ENCODE assay signal across 9 cellular contexts in the genomic region with DNA sequence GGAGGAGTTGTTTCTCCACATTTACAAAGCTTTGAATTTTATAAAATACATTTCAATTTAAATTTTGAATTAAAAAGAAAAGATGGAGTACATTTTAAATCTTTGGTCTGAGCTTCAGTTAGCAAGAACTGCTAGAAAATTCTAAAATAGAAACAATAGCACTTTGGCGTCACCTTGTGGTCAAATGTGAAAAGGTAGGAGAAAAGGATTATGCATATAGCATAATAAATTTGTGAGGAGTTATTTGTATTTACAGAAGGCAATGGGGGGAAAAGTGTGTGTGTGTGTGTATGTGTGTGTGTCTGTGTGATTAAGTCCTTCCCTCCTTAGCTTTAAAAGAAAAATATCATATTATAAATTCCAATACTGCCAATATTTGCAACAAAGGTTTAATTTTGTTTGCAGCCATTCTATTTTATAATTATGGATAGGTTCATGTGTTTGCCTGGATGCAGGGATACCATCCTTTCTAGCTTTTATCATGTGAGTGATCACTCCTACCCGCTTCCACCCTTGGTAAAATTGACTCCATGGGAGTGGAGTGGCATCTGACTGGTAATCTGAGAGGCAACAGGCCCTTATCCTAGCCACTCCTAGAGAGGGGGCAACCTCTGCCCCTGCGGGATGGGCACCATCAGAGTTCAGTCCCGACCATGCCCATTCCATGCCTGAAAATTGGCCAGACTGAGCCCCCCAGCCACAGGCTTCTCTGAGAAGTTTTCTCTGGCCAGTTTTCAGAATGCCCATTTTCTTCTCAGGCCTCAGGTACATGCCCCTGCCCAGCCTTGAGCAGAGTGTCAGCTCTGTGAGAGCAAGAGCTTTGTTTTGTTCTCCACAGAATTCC. TPM values are rescaled to one million over a fixed set of nuclear protein-coding genes. Genes with fewer than 3 reads are reported as not detected.
A peak's percentile ranks its signal among the peaks of the same experiment; 100 is the strongest.
DNase-seq lines count a peak whose midpoint lies in the region; ATAC-seq and TF ChIP-seq lines count a peak whose summit lies in the region.
"Had no signal": no experiment of that assay in that cellular context is flagged by ENCODE, and none has a peak within 500 bp of the region (broad histone marks: within the 10 kb centered on the region; RNA-seq: fewer than 3 reads in every experiment).

No MANE protein-coding gene starts in this region.

- peak; percentile 42 for DNase-seq in activated CD4-positive, alpha-beta T cell treated with anti-CD3 and anti-CD28 coated beads for 36 hours
- DNase-seq in activated CD4-positive, alpha-beta T cell treated with anti-CD3 and anti-CD28 coated beads, Interleukin-2, amount 50 U/mL, for 1 hour: no peak
- DNase-seq in HCEC 1CT: peak; percentile 49
- DNase-seq in NCI-H2107 (lab: John Stamatoyannopoulos, UW): peak; percentile 51
- no peak for DNase-seq in activated B cell treated with CpG ODN at 0.5 μM for 24 hours
- DNase-seq in glomerular visceral epithelial cell (ENCODE audit: extremely low spot score): peak; percentile 66
- DNase-seq in renal cortical epithelial cell (ENCODE audit: low read depth): peak; percentile 57
- no peak for DNase-seq in HuH-7.5 (ENCODE audit: low spot score)
- DNase-seq: activated naive CD8-positive, alpha-beta T cell treated with anti-CD3 and anti-CD28 coated beads, Interleukin-2, amount 10 ng/mL, durations not matched to agents 7 days and 5 days had no signal

- H3K27me3 Mint-ChIP-seq in activated CD4-positive, alpha-beta T cell treated with anti-CD3 and anti-CD28 coated beads for 36 hours: no peaks in the 10 kb centered on the region
- no peaks in the 10 kb centered on the region for H3K27me3 Mint-ChIP-seq in activated B cell treated with CpG ODN at 0.5 μM for 24 hours
- H3K27me3 Mint-ChIP-seq: activated naive CD8-positive, alpha-beta T cell treated with anti-CD3 and anti-CD28 coated beads, Interleukin-2, amount 10 ng/mL, durations not matched to agents 7 days and 5 days had no signal

- H3K4me1 Mint-ChIP-seq in activated CD4-positive, alpha-beta T cell treated with anti-CD3 and anti-CD28 coated beads for 36 hours: no peaks in the 10 kb centered on the region
- H3K4me1 Mint-ChIP-seq in activated B cell treated with CpG ODN at 0.5 μM for 24 hours: no peaks in the 10 kb centered on the region
- H3K4me1 Mint-ChIP-seq: activated naive CD8-positive, alpha-beta T cell treated with anti-CD3 and anti-CD28 coated beads, Interleukin-2, amount 10 ng/mL, durations not matched to agents 7 days and 5 days had no signal

- peaks cover 3% of the 10 kb centered on the region for H3K36me3 Mint-ChIP-seq in activated CD4-positive, alpha-beta T cell treated with anti-CD3 and anti-CD28 coated beads for 36 hours (ENCODE audit: low read depth)
- H3K36me3 Mint-ChIP-seq in activated B cell treated with CpG ODN at 0.5 μM for 24 hours (ENCODE audit: low read depth): peaks cover 16% of the 10 kb centered on the region
- H3K36me3 Mint-ChIP-seq: activated naive CD8-positive, alpha-beta T cell treated with anti-CD3 and anti-CD28 coated beads, Interleukin-2, amount 10 ng/mL, durations not matched to agents 7 days and 5 days had no signal

- POLR2A ChIA-PET in activated CD4-positive, alpha-beta T cell treated with anti-CD3 and anti-CD28 coated beads for 36 hours (lab: Charles Lee): no interaction called here
- POLR2A ChIA-PET in activated B cell treated with CpG ODN at 0.5 μM for 24 hours (lab: Charles Lee): interaction anchor here (0.7 to 0.9 kb wide), 2 partner anchors 19 to 300 kb away, joined by 3 read pairs; no protein-coding TSS in a partner anchor

- no peak overlapping the region for H3K4me3 Mint-ChIP-seq in activated CD4-positive, alpha-beta T cell treated with anti-CD3 and anti-CD28 coated beads for 36 hours
- no peak overlapping the region for H3K4me3 Mint-ChIP-seq in activated B cell treated with CpG ODN at 0.5 μM for 24 hours
- H3K4me3 Mint-ChIP-seq: activated naive CD8-positive, alpha-beta T cell treated with anti-CD3 and anti-CD28 coated beads, Interleukin-2, amount 10 ng/mL, durations not matched to agents 7 days and 5 days had no signal

- CTCF ChIA-PET in activated CD4-positive, alpha-beta T cell treated with anti-CD3 and anti-CD28 coated beads for 36 hours (lab: Charles Lee): interaction anchor here (0.6 to 7.2 kb wide), 40 partner anchors 8 to 1201 kb away, joined by 3 to 107 read pairs (median 4); a partner anchor contains a TSS
- CTCF ChIA-PET in activated B cell treated with CpG ODN at 0.5 μM for 24 hours (lab: Charles Lee): interaction anchor here (0.6 to 4.5 kb wide), 23 partner anchors 9 to 1201 kb away, joined by 3 to 95 read pairs (median 4); a partner anchor contains a TSS

- H3K27ac Mint-ChIP-seq in activated CD4-positive, alpha-beta T cell treated with anti-CD3 and anti-CD28 coated beads for 36 hours: no peak overlapping the region
- no peak overlapping the region for H3K27ac Mint-ChIP-seq in activated B cell treated with CpG ODN at 0.5 μM for 24 hours
- H3K27ac Mint-ChIP-seq: activated naive CD8-positive, alpha-beta T cell treated with anti-CD3 and anti-CD28 coated beads, Interleukin-2, amount 10 ng/mL, durations not matched to agents 7 days and 5 days had no signal

- no peak for ATAC-seq in activated CD4-positive, alpha-beta T cell treated with anti-CD3 and anti-CD28 coated beads for 36 hours
- ATAC-seq in activated B cell treated with CpG ODN at 0.5 μM for 24 hours (ENCODE audit: low read depth): peak; percentile 54

- intact Hi-C loops in activated CD4-positive, alpha-beta T cell treated with anti-CD3 and anti-CD28 coated beads for 36 hours (cut with DNase I, micrococcal nuclease): loop anchor here (1.0 to 5.0 kb wide), 4 partner anchors 302 to 1199 kb away; no protein-coding TSS in a partner anchor
- intact Hi-C loops in activated B cell treated with CpG ODN at 0.5 μM for 24 hours (cut with micrococcal nuclease): loop anchor here (1.0 to 5.0 kb wide), 8 partner anchors 13 to 1503 kb away; a partner anchor contains a TSS

- H3K9me3 Mint-ChIP-seq in activated CD4-positive, alpha-beta T cell treated with anti-CD3 and anti-CD28 coated beads for 36 hours (ENCODE audit: low read depth): no peaks in the 10 kb centered on the region
- H3K9me3 Mint-ChIP-seq in activated B cell treated with CpG ODN at 0.5 μM for 24 hours: no peaks in the 10 kb centered on the region
- H3K9me3 Mint-ChIP-seq: activated naive CD8-positive, alpha-beta T cell treated with anti-CD3 and anti-CD28 coated beads, Interleukin-2, amount 10 ng/mL, durations not matched to agents 7 days and 5 days had no signal

- TF ChIP-seq CTCF in activated B cell treated with CpG ODN at 0.5 μM for 24 hours (IDR thresholded peaks at IDR 0.05): peak; percentile 78

RNA-seq across cellular contexts. Expression of a gene that starts 13.6 kb away (rescaled TPM):
- total RNA-seq in activated CD4-positive, alpha-beta T cell treated with anti-CD3 and anti-CD28 coated beads for 36 hours: under 1 TPM; 0.19 to 0.21 TPM
- 2.4 and 3.0 TPM in 2 replicates for total RNA-seq in activated B cell treated with CpG ODN at 0.5 μM for 24 hours
- 86.7 and 151 TPM in 2 replicates for total RNA-seq in renal cortical epithelial cell

RNA-seq across cellular contexts. Expression of a gene that starts 20.4 kb away (rescaled TPM):
- 10 to 100 TPM; 16.1 to 19.2 TPM for total RNA-seq in activated CD4-positive, alpha-beta T cell treated with anti-CD3 and anti-CD28 coated beads for 36 hours
- 20.8 and 23.5 TPM in 2 replicates for total RNA-seq in activated B cell treated with CpG ODN at 0.5 μM for 24 hours
- total RNA-seq in renal cortical epithelial cell: 48.8 and 80.7 TPM in 2 replicates

Comparison
In these comparisons a context has a peak if more than half of its experiments do, and no peak if none do; other contexts are left out.
1. DNase-seq: peak in activated CD4-positive, alpha-beta T cell treated with anti-CD3 and anti-CD28 coated beads for 36 hours (single experiment), HCEC 1CT (single experiment), NCI-H2107 (single experiment), glomerular visceral epithelial cell (single experiment) and renal cortical epithelial cell (single experiment); none in activated CD4-positive, alpha-beta T cell treated with anti-CD3 and anti-CD28 coated beads, Interleukin-2, amount 50 U/mL, for 1 hour (single experiment), activated B cell treated with CpG ODN at 0.5 μM for 24 hours (single experiment) and HuH-7.5 (single experiment).
2. RNA of a gene that starts 13.6 kb away (total RNA-seq): 86.7 to 151 TPM in renal cortical epithelial cell; 2.4 to 3.0 TPM in activated B cell treated with CpG ODN at 0.5 μM for 24 hours and 0.19 to 0.21 TPM in activated CD4-positive, alpha-beta T cell treated with anti-CD3 and anti-CD28 coated beads for 36 hours; every median in the first group is over 10 times any median in the second.